20 cellular contexts compared by ENCODE assay signal in the genomic region with DNA sequence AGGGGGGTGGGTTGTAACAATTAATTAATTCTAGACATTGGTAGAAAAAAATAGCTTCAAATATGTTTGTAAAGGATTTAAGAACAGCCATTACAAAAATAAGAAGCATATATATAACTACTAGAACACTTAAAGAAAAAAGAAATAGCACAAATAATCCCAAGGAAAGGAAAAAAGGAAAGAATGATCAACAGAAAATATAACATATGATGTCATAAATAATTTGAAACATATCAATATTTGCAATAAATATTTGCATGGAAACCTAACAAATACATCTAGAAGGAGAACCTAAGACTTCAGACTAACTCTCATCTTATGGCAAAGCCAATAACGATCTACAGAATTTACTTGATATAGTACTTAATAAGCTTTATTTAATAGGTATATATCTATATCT. TPM values are rescaled to one million over a fixed set of nuclear protein-coding genes. Genes with fewer than 3 reads are reported as not detected.
DNase-seq lines count a peak whose midpoint lies in the region; ATAC-seq, FAIRE-seq and TF ChIP-seq lines count a peak whose summit lies in the region.
"Had no signal": no experiment of that assay in that cellular context is flagged by ENCODE, and none has a peak within 500 bp of the region (broad histone marks: within the 10 kb centered on the region; RNA-seq: fewer than 3 reads in every experiment).

No MANE protein-coding gene starts in this region.

- H3K27me3 ChIP-seq in pancreas, result no peaks in the 10 kb centered on the region

- no peaks in the 10 kb centered on the region for H3K36me3 ChIP-seq in HEK293 (ENCODE audit: control insufficient read depth in 2 of 2, insufficient read depth in 1 of 2, low read length in 2 of 2)
- H3K36me3 ChIP-seq in pancreas, result no peaks in the 10 kb centered on the region

- no peak overlapping the region for H3K4me3 ChIP-seq in HEK293 (ENCODE audit: low read depth, low read length)
- H3K4me3 ChIP-seq in pancreas, result no peak overlapping the region
- H3K4me3 ChIP-seq in lower leg skin (ENCODE audit: low read depth, poor library complexity, severe bottlenecking), result no peak overlapping the region
- H3K4me3 ChIP-seq: GM23338 had no signal

- CTCF ChIA-PET in HEK293 (lab: Yijun Ruan, JAX), result interaction anchor here (0.8 to 2.4 kb wide), 2 partner anchors 191 to 249 kb away, joined by 4 to 8 read pairs; no protein-coding TSS in a partner anchor

- H3K4me1 ChIP-seq in HEK293 (ENCODE audit: control insufficient read depth, insufficient read depth, low read length) (no peaks in the 10 kb centered on the region), pancreas (no peaks in the 10 kb centered on the region)
- H3K4me1 ChIP-seq: Caco-2 had no signal

- H3K27ac ChIP-seq in HEK293 (ENCODE audit: extremely low read depth, low read depth, low read length), result no peak overlapping the region
- no peak overlapping the region for H3K27ac ChIP-seq in pancreas

- TF ChIP-seq CTCF in HEK293 (tag by site-specific recombination; IDR thresholded peaks at IDR 0.05) (no peak), pancreas (IDR thresholded peaks at IDR 0.05) (no peak), lower leg skin (IDR thresholded peaks at IDR 0.05) (no peak)

- no peak for ATAC-seq in pancreas
- ATAC-seq: CD8-positive, alpha-beta T cell; GM23338; HCT116 had no signal

- POLR2A ChIA-PET in HEK293 (lab: Yijun Ruan, JAX), result no interaction called here

- intact Hi-C loops in pancreas (cut with DNase I) (no loop called here), lower leg skin (cut with DNase I; ENCODE audit: low total_unique reads) (no loop called here)

- H3K9me3 ChIP-seq in HEK293 (ENCODE audit: control insufficient read depth, insufficient read depth, low read depth, low read length) (no peaks in the 10 kb centered on the region), pancreas (no peaks in the 10 kb centered on the region)

- WGBS in pancreas, 2 donors, result 92 to 95% methylated on average over 1 of the region's 1 CpG
- 94 to 96% methylated on average over 1 of the region's 1 CpG for WGBS in lower leg skin, 2 donors

- no peak for TF ChIP-seq POLR2A in lower leg skin (IDR thresholded peaks at IDR 0.05)

- peak; percentile 21 for FAIRE-seq in A204.1 (lab: Jason Lieb, UNC)
- peak; percentile 38 for FAIRE-seq in colon (lab: Jason Lieb, UNC)
- FAIRE-seq in pancreas (lab: Jason Lieb, UNC), result peak; percentile 41
- no peak for FAIRE-seq in urothelium cell line (lab: Jason Lieb, UNC)
- FAIRE-seq: GM12891, GM18507 had no signal

- DNase-seq in pancreas (no peak), lower leg skin (ENCODE audit: low spot score in 2 of 2) (no peak), urothelium cell line (ENCODE audit: low spot score) (no peak), globus pallidus (ENCODE audit: low spot score) (no peak)
- DNase-seq: 8988T; C1 segment of cervical spinal cord; Caco-2; CD8-positive, alpha-beta T cell; DMS153; DND-41; GDM1; H9; HFFc6 had no signal

TF ChIP-seq in HEK293, 187 proteins besides CTCF, POLR2A, EP300 and RAD21:
- TF ChIP-seq ZNF629 (tag by site-specific recombination; IDR thresholded peaks at IDR 0.05), result no peak
- TF ChIP-seq ZNF544 (tag by site-specific recombination; IDR thresholded peaks at IDR 0.05), result no peak
- no peak for TF ChIP-seq PBX3 (CRISPR knock-in tag; IDR thresholded peaks at IDR 0.05)
- TF ChIP-seq ZNF24 (tag by site-specific recombination; IDR thresholded peaks at IDR 0.05), result no peak
- TF ChIP-seq ATF2 (tag by site-specific recombination; IDR thresholded peaks at IDR 0.05; ENCODE audit: low read depth), result peak; percentile 71

RNA-seq across cellular contexts. Expression of gene CDYL2, which starts 28.9 kb away (rescaled TPM):
- total RNA-seq in pancreas (1 to 10 TPM; 2.3 to 7.1 (median 4.6) TPM), lower leg skin (1 to 10 TPM; 1.3 to 1.9 (median 1.7) TPM)
- polyA plus RNA-seq in pancreas, result 1 to 10 TPM in 1 of 2 donors, under 1 TPM in 1; 0.61 to 1.1 TPM
